Comparison of ENCODE assay signal across 9 cellular contexts in genomic region chr14:104801284-104802119, GRCh38. TPM values are rescaled to one million over a fixed set of nuclear protein-coding genes. Genes with fewer than 3 reads are reported as not detected.
DNase-seq lines count a peak whose midpoint lies in the region; ATAC-seq, FAIRE-seq and TF ChIP-seq lines count a peak whose summit lies in the region.
"Had no signal": no experiment of that assay in that cellular context is flagged by ENCODE, and none has a peak within 500 bp of the region (broad histone marks: within the 10 kb centered on the region; RNA-seq: fewer than 3 reads in every experiment).

No MANE protein-coding gene starts in this region.

- H3K79me2 ChIP-seq in DND-41 (ENCODE audit: insufficient read depth, low read length) (peaks cover 6% of the 10 kb centered on the region; the same call in 1 of the 2 replicates), OCI-LY7 (ENCODE audit: insufficient read depth, low read depth, low read length) (no peaks in the 10 kb centered on the region), endothelial cell of umbilical vein (ENCODE audit: control insufficient read depth, insufficient read depth, low read length) (no peaks in the 10 kb centered on the region)

- H3K4me1 ChIP-seq in DND-41 (ENCODE audit: insufficient read depth, low read length) (peaks cover 25% of the 10 kb centered on the region), OCI-LY7 (ENCODE audit: insufficient read depth, low read length, poor library complexity, severe bottlenecking) (peaks cover 23% of the 10 kb centered on the region), endothelial cell of umbilical vein (ENCODE audit: control insufficient read depth, extremely low read depth, insufficient read depth, low read length) (peaks cover 5% of the 10 kb centered on the region), neutrophil (ENCODE audit: control insufficient read depth in 1 of 2, insufficient read depth in 1 of 2, low read depth in 1 of 2, low read length in 1 of 2) (peaks cover 14 to 21% of the 10 kb centered on the region in 2 experiments)

- H3K9me2 ChIP-seq in OCI-LY7 (ENCODE audit: insufficient read depth, low read length), result no peaks in the 10 kb centered on the region

- H3K9me3 ChIP-seq in DND-41 (ENCODE audit: insufficient read depth, low read length, severe bottlenecking), result no peaks in the 10 kb centered on the region
- no peaks in the 10 kb centered on the region for H3K9me3 ChIP-seq in OCI-LY7 (ENCODE audit: low read length)
- no peaks in the 10 kb centered on the region for H3K9me3 ChIP-seq in endothelial cell of umbilical vein (replicated peaks; ENCODE audit: control insufficient read depth, insufficient read depth, low read length)
- H3K9me3 ChIP-seq in neutrophil, result no peaks in the 10 kb centered on the region

- CTCF ChIA-PET in OCI-LY7 (lab: Charles Lee; ENCODE audit: unreplicated experiment), result no interaction called here
- CTCF ChIA-PET in endothelial cell of umbilical vein (lab: Charles Lee), result interaction anchor here (1.2 to 1.7 kb wide), 5 partner anchors 9 to 49 kb away, joined by 4 to 17 read pairs (median 6); partner anchors contain the start of gene SIVA1

- no peak for FAIRE-seq in endothelial cell of umbilical vein (lab: Jason Lieb, UNC)
- FAIRE-seq: endometrium had no signal

- ATAC-seq in DND-41 (ENCODE audit: insufficient read depth, low read depth) (no peak), HG03280 (IDR thresholded peaks at IDR 0.05; ENCODE audit: unreplicated experiment) (no peak)

- H3K36me3 ChIP-seq in DND-41 (ENCODE audit: insufficient read depth, low read length) (no peaks in the 10 kb centered on the region; the same call in 1 of the 2 replicates), OCI-LY7 (ENCODE audit: insufficient read depth, low read length) (no peaks in the 10 kb centered on the region), endothelial cell of umbilical vein (ENCODE audit: control insufficient read depth in 2 of 2, extremely low read depth in 1 of 2, insufficient read depth in 2 of 2, low read length in 2 of 2) (no peaks in the 10 kb centered on the region), neutrophil (no peaks in the 10 kb centered on the region)

- H4K20me1 ChIP-seq in DND-41 (ENCODE audit: insufficient read depth, low read length), result peaks cover 24% of the 10 kb centered on the region
- no peaks in the 10 kb centered on the region for H4K20me1 ChIP-seq in OCI-LY7 (ENCODE audit: insufficient read depth, low read length)
- H4K20me1 ChIP-seq in endothelial cell of umbilical vein (replicated peaks; ENCODE audit: control insufficient read depth, extremely low read depth, insufficient read depth, low read length), result no peaks in the 10 kb centered on the region

- H3K9me1 ChIP-seq in endothelial cell of umbilical vein (replicated peaks; ENCODE audit: control insufficient read depth, extremely low read depth, insufficient read depth, low read length), result no peaks in the 10 kb centered on the region

- H2AFZ ChIP-seq in DND-41 (ENCODE audit: low read depth, low read length), result peak overlapping the region; percentile 87
- no peak overlapping the region; the same call in 1 of the 2 replicates for H2AFZ ChIP-seq in OCI-LY7 (ENCODE audit: low read length)
- H2AFZ ChIP-seq in endothelial cell of umbilical vein (ENCODE audit: low read depth, low read length), result peak overlapping the region; percentile 20

- peak overlapping the region; percentile 99 for H3K4me2 ChIP-seq in DND-41 (ENCODE audit: insufficient read depth, low read length)
- H3K4me2 ChIP-seq in OCI-LY7 (ENCODE audit: low read length), result peak overlapping the region; percentile 91
- peak overlapping the region; percentile 69 for H3K4me2 ChIP-seq in endothelial cell of umbilical vein (ENCODE audit: insufficient read depth, low read length)

- H3K9ac ChIP-seq in DND-41 (ENCODE audit: low read depth, low read length) (peak overlapping the region; percentile 65), endothelial cell of umbilical vein (replicated peaks; ENCODE audit: extremely low read depth, insufficient read depth, low read length) (no peak overlapping the region)

- DNase-seq in DND-41 (no peak), OCI-LY7 (ENCODE audit: low spot score) (no peak), endothelial cell of umbilical vein (ENCODE audit: low read depth, low spot score) (no peak), SIG-M5 treated with dmso at 0.1 percent for 504 hours (lab: John Stamatoyannopoulos, UW; ENCODE audit: unreplicated experiment) (no peak), SHP77 (lab: John Stamatoyannopoulos, UW) (no peak), NCI-H1694 treated with DMSO at 0.1 percent for 48 hours (lab: John Stamatoyannopoulos, UW) (no peak)

- H3K4me3 ChIP-seq in DND-41 (ENCODE audit: low read depth in 1 of 2, low read length in 2 of 2) (peak overlapping the region; percentile 40 to 85; a peak in 3 of 4 replicates), OCI-LY7 (ENCODE audit: low read depth, low read length, poor library complexity, severe bottlenecking) (peak overlapping the region; percentile 69), endothelial cell of umbilical vein (replicated peaks in 1 of 3; ENCODE audit: insufficient read depth in 1 of 3, low read depth in 1 of 3, low read length in 3 of 3) (peak overlapping the region in 2 of 3 experiments; percentile 43 to 71), neutrophil (ENCODE audit: low read depth in 1 of 2, low read length in 1 of 2) (peak overlapping the region; percentile 70 to 79)

- H3K27me3 ChIP-seq in DND-41 (ENCODE audit: insufficient read depth, low read length, poor library complexity), result no peaks in the 10 kb centered on the region
- no peaks in the 10 kb centered on the region for H3K27me3 ChIP-seq in endothelial cell of umbilical vein (ENCODE audit: control insufficient read depth in 2 of 2, insufficient read depth in 2 of 2, low read length in 2 of 2)
- H3K27me3 ChIP-seq in neutrophil, result peaks cover 67% of the 10 kb centered on the region

- peak overlapping the region; percentile 61 for H3K27ac ChIP-seq in DND-41 (ENCODE audit: low read length)
- H3K27ac ChIP-seq in OCI-LY7 (ENCODE audit: low read depth, low read length, poor library complexity, severe bottlenecking), result no peak overlapping the region
- no peak overlapping the region for H3K27ac ChIP-seq in endothelial cell of umbilical vein (ENCODE audit: insufficient read depth, low read depth, low read length)
- H3K27ac ChIP-seq in neutrophil, result peak overlapping the region; percentile 50

- POLR2A ChIA-PET in OCI-LY7 (lab: Charles Lee), result no interaction called here
- POLR2A ChIA-PET in endothelial cell of umbilical vein (lab: Charles Lee), result no interaction called here

- intact Hi-C loops in OCI-LY7 (cut with micrococcal nuclease; ENCODE audit: unreplicated experiment), result no loop called here
- intact Hi-C loops in endothelial cell of umbilical vein (cut with micrococcal nuclease), result loop anchor here (2.0 kb wide), 1 partner anchor 49 kb away; the partner anchor contains the start of gene SIVA1

- dilution Hi-C loops in endothelial cell of umbilical vein (cut with MboI; ENCODE audit: extremely low pct_ligation_motif_present, low sequenced_read_pairs), result no loop called here

- BruUV-seq in OCI-LY7 (replicated peaks; lab: Mats Ljungman, UMichigan) (no TSS peak), endothelial cell of umbilical vein (replicated peaks; lab: Mats Ljungman, UMichigan) (no TSS peak)

- TF ChIP-seq POLR2A in endothelial cell of umbilical vein (IDR thresholded peaks at IDR 0.05; ENCODE audit: low read depth, low read length), result no peak

- TF ChIP-seq CTCF in DND-41 (IDR thresholded peaks at IDR 0.05; ENCODE audit: borderline replicate concordance, extremely low read depth, low read length, poor library complexity, severe bottlenecking) (no peak), OCI-LY7 (conservative IDR thresholded peaks at IDR 0.05; ENCODE audit: low read length) (no peak), endothelial cell of umbilical vein (IDR thresholded peaks at IDR 0.05; ENCODE audit: extremely low read depth in 1 of 2, insufficient read depth in 1 of 2, low read depth in 1 of 2, low read length in 2 of 2) (no peak), neutrophil (IDR thresholded peaks at IDR 0.05) (no peak)

TF ChIP-seq in endothelial cell of umbilical vein, 7 proteins besides CTCF, POLR2A, EP300 and RAD21 (continues in another document):
- TF ChIP-seq FOS (IDR thresholded peaks at IDR 0.05; ENCODE audit: borderline replicate concordance, insufficient read depth, low read length), result no peak

RNA-seq across cellular contexts. Expression of gene ZBTB42, which starts 0.6 kb away (rescaled TPM):
- 0.98 and 2.4 TPM in 2 replicates for total RNA-seq in OCI-LY7 (2014; rRNA removed; shearing (Covaris generic))
- 1.9 and 2.4 TPM in 2 replicates for total RNA-seq in OCI-LY7 (2022)
- total RNA-seq in endothelial cell of umbilical vein, result 3.8 and 4.0 TPM in 2 replicates
- polyA plus RNA-seq in endothelial cell of umbilical vein, result 3.1 and 3.8 TPM in 2 replicates
- polyA plus RNA-seq in endothelial cell of umbilical vein (2011; cell fraction: cytosol; rRNA removed), result 1.8 and 2.4 TPM in 2 replicates
- polyA plus RNA-seq in endothelial cell of umbilical vein (2011; cell fraction: nucleus; rRNA removed), result 1.2 and 1.3 TPM in 2 replicates
- 2.0 and 2.6 TPM in 2 replicates for polyA plus RNA-seq in endothelial cell of umbilical vein (2012)
- polyA minus RNA-seq in endothelial cell of umbilical vein, result 3.2 and 5.6 TPM in 2 replicates
- polyA minus RNA-seq in endothelial cell of umbilical vein (2011; cell fraction: cytosol; rRNA and poly(A)+ RNA removed), result 2.8 TPM
- 1.8 and 2.3 TPM in 2 replicates for polyA minus RNA-seq in endothelial cell of umbilical vein (2011; cell fraction: nucleus; rRNA and poly(A)+ RNA removed)

RNA-seq across cellular contexts. Expression of gene AKT1, which starts 6.0 kb away (rescaled TPM):
- 75.4 and 83.0 TPM in 2 replicates for total RNA-seq in OCI-LY7 (2014; rRNA removed; shearing (Covaris generic))
- 108 and 109 TPM in 2 replicates for total RNA-seq in OCI-LY7 (2022)
- total RNA-seq in endothelial cell of umbilical vein, result 172 and 191 TPM in 2 replicates
- 177 and 186 TPM in 2 replicates for polyA plus RNA-seq in endothelial cell of umbilical vein
- polyA plus RNA-seq in endothelial cell of umbilical vein (2011; cell fraction: cytosol; rRNA removed), result 174 and 199 TPM in 2 replicates
- 309 and 317 TPM in 2 replicates for polyA plus RNA-seq in endothelial cell of umbilical vein (2011; cell fraction: nucleus; rRNA removed)
- 128 and 150 TPM in 2 replicates for polyA plus RNA-seq in endothelial cell of umbilical vein (2012)
- polyA minus RNA-seq in endothelial cell of umbilical vein, result 156 and 177 TPM in 2 replicates
- polyA minus RNA-seq in endothelial cell of umbilical vein (2011; cell fraction: cytosol; rRNA and poly(A)+ RNA removed), result 85.6 TPM
- 52.5 and 66.6 TPM in 2 replicates for polyA minus RNA-seq in endothelial cell of umbilical vein (2011; cell fraction: nucleus; rRNA and poly(A)+ RNA removed)

RNA-seq across cellular contexts. Expression of gene SIVA1, which starts 48.6 kb away (rescaled TPM):
- 215 and 244 TPM in 2 replicates for total RNA-seq in OCI-LY7 (2014; rRNA removed; shearing (Covaris generic))
- total RNA-seq in OCI-LY7 (2022), result 88.3 and 111 TPM in 2 replicates
- total RNA-seq in endothelial cell of umbilical vein, result 92.7 and 101 TPM in 2 replicates
- polyA plus RNA-seq in endothelial cell of umbilical vein, result 299 and 364 TPM in 2 replicates
- polyA plus RNA-seq in endothelial cell of umbilical vein (2011; cell fraction: cytosol; rRNA removed), result 142 and 221 TPM in 2 replicates
- 95.9 and 108 TPM in 2 replicates for polyA plus RNA-seq in endothelial cell of umbilical vein (2011; cell fraction: nucleus; rRNA removed)
- 63.8 and 64.6 TPM in 2 replicates for polyA plus RNA-seq in endothelial cell of umbilical vein (2012)
- 29.5 and 35.8 TPM in 2 replicates for polyA minus RNA-seq in endothelial cell of umbilical vein
- polyA minus RNA-seq in endothelial cell of umbilical vein (2011; cell fraction: cytosol; rRNA and poly(A)+ RNA removed), result 107 TPM
- polyA minus RNA-seq in endothelial cell of umbilical vein (2011; cell fraction: nucleus; rRNA and poly(A)+ RNA removed), result 20.2 and 24.8 TPM in 2 replicates

Comparison
In these comparisons a context has a peak if more than half of its experiments do, and no peak if none do; other contexts are left out.
1. H3K27ac ChIP-seq: peak in DND-41 (single experiment) and neutrophil (single experiment); none in OCI-LY7 (single experiment) and endothelial cell of umbilical vein (single experiment).
2. Peak in every context shown above with its lines, with median percentiles within 50 percentile points of each other: H3K4me2 ChIP-seq and H3K4me3 ChIP-seq.